37 cellular contexts compared by ENCODE assay signal in genomic region chr4:185033072-185033471, GRCh38. TPM values are rescaled to one million over a fixed set of nuclear protein-coding genes. Genes with fewer than 3 reads are reported as not detected.
"Had no signal": no experiment of that assay in that cellular context is flagged by ENCODE, and none has a peak within 500 bp of the region (broad histone marks: within the 10 kb centered on the region; RNA-seq: fewer than 3 reads in every experiment).

No MANE protein-coding gene starts in this region.

- ATAC-seq: activated CD8-positive, alpha-beta T cell treated with anti-CD3 and anti-CD28 coated beads for 36 hours; activated naive CD4-positive, alpha-beta T cell treated with anti-CD3 and anti-CD28 coated beads, Interleukin-2, amount 50 U/mL, for 72 hours; activated T-cell treated with anti-CD3 and anti-CD28 coated beads, Interleukin-2, amount 50 U/mL, for 4 hours; activated T-cell treated with anti-CD3 and anti-CD28 coated beads, Interleukin-2, amount 50 U/mL, for 72 hours; activated T-helper 17 cell treated with anti-CD3 and anti-CD28 coated beads, Interleukin-2, amount 50 U/mL, for 72 hours; body of pancreas had no signal

- DNase-seq: activated B cell treated with CpG ODN at 0.5 μM for 24 hours; activated CD4-positive, alpha-beta memory T cell treated with anti-CD3 and anti-CD28 coated beads for 36 hours; activated CD4-positive, alpha-beta T cell treated with anti-CD3 and anti-CD28 coated beads for 4 hours; activated CD4-positive, alpha-beta T cell treated with anti-CD3 and anti-CD28 coated beads, Interleukin-2, amount 10 ng/mL, durations not matched to agents 24 days and 14 days; activated CD4-positive, alpha-beta T cell treated with anti-CD3 and anti-CD28 coated beads, Interleukin-2, amount 50 U/mL, for 1 hour; activated CD4-positive, alpha-beta T cell treated with anti-CD3 and anti-CD28 coated beads, Interleukin-2, amount 50 U/mL, for 4 hours; activated CD4-positive, CD25-positive, alpha-beta regulatory T cell treated with anti-CD3 and anti-CD28 coated beads, Interleukin-2, amount 50 U/mL, for 72 hours; activated CD8-positive, alpha-beta memory T cell treated with anti-CD3 and anti-CD28 coated beads, Interleukin-2, amount 50 U/mL, for 4 hours; activated CD8-positive, alpha-beta T cell treated with anti-CD3 and anti-CD28 coated beads for 36 hours; activated effector memory CD4-positive, alpha-beta T cell treated with anti-CD3 and anti-CD28 coated beads, Interleukin-2, amount 50 U/mL, for 16 hours; activated gamma-delta T cell treated with Interleukin-2 at 50 U/mL for 16 hours; activated naive CD4-positive, alpha-beta T cell; activated naive CD4-positive, alpha-beta T cell treated with anti-CD3 and anti-CD28 coated beads for 36 hours; activated naive CD4-positive, alpha-beta T cell treated with anti-CD3 and anti-CD28 coated beads, Interleukin-2, amount 50 U/mL, for 16 hours; activated naive CD8-positive, alpha-beta T cell treated with anti-CD3 and anti-CD28 coated beads for 36 hours; activated T-cell treated with anti-CD3 and anti-CD28 coated beads for 4 hours; activated T-cell treated with anti-CD3 and anti-CD28 coated beads, Interleukin-2, amount 50 U/mL, for 1 hour; activated T-cell treated with anti-CD3 and anti-CD28 coated beads, Interleukin-2, amount 50 U/mL, for 4 hours; activated T-cell treated with anti-CD3 and anti-CD28 coated beads, Interleukin-2, amount 50 U/mL, for 72 hours; adrenal gland; amniotic stem cell; aorta; body of pancreas; brain microvascular endothelial cell; central memory CD4-positive, alpha-beta T cell; T-helper 1 cell; T-helper 2 cell; T-helper 9 cell had no signal

- H3K27me3 ChIP-seq: body of pancreas, breast epithelium had no signal

- H3K36me3 ChIP-seq: adrenal gland, brain microvascular endothelial cell, breast epithelium had no signal

- H3K4me1 ChIP-seq: adrenal gland, body of pancreas, breast epithelium had no signal

- H3K4me3 ChIP-seq: adrenal gland, body of pancreas, breast epithelium had no signal

- H3K9me3 ChIP-seq: adrenal gland, body of pancreas, breast epithelium had no signal

- H3K27ac ChIP-seq: adrenal gland, body of pancreas, brain microvascular endothelial cell, breast epithelium, VCaP had no signal

RNA-seq across cellular contexts. Expression of gene HELT, which starts 14.8 kb away (rescaled TPM):
- total RNA-seq: activated B cell treated with CpG ODN at 0.5 μM for 24 hours; activated CD4-positive, alpha-beta memory T cell treated with anti-CD3 and anti-CD28 coated beads for 36 hours; activated CD4-positive, alpha-beta T cell treated with anti-CD3 and anti-CD28 coated beads, Interleukin-2, amount 10 ng/mL, durations not matched to agents 24 days and 14 days; activated CD8-positive, alpha-beta memory T cell treated with anti-CD3 and anti-CD28 coated beads for 36 hours; activated CD8-positive, alpha-beta T cell treated with anti-CD3 and anti-CD28 coated beads for 36 hours; activated naive CD4-positive, alpha-beta T cell treated with anti-CD3 and anti-CD28 coated beads for 36 hours; activated naive CD4-positive, alpha-beta T cell treated with anti-CD3 and anti-CD28 coated beads, Interleukin-2, amount 50 U/mL, for 72 hours; activated naive CD8-positive, alpha-beta T cell treated with anti-CD3 and anti-CD28 coated beads for 36 hours; activated T-cell treated with anti-CD3 and anti-CD28 coated beads, Interleukin-2, amount 50 U/mL, for 4 hours; activated T-cell treated with anti-CD3 and anti-CD28 coated beads, Interleukin-2, amount 50 U/mL, for 72 hours; activated T-helper 1 cell treated with anti-CD3 and anti-CD28 coated beads, Interleukin-12 subunit alpha, Interleukin-12 subunit beta, Interleukin-2, Interleukin-4 antibody, amounts not matched to agents 30 ng/mL and 10 ng/mL and 1 ng/mL, durations not matched to agents 14 hours and 24 hours and 36 hours; activated T-helper 17 cell treated with anti-CD3 and anti-CD28 coated beads, Interleukin-2, amount 50 U/mL, for 72 hours; adrenal gland; aorta; astrocyte; body of pancreas; breast epithelium; cardiac septum; cerebellum had no signal
- polyA plus RNA-seq: adrenal gland, aorta had no signal
